In genomic region chr14:24092960-24093900, GRCh38 we compare ENCODE assay signal across 8 cellular contexts. TPM values are rescaled to one million over a fixed set of nuclear protein-coding genes. Genes with fewer than 3 reads are reported as not detected.
DNase-seq lines count a peak whose midpoint lies in the region; ATAC-seq and TF ChIP-seq lines count a peak whose summit lies in the region.

No MANE protein-coding gene starts in this region.

- intact Hi-C loops in heart left ventricle (cut with DNase I) (loop anchor here in 8 of 10 donors (5.0 to 10.0 kb wide), 5 partner anchors 36 to 116 kb away; partner anchors contain the start of gene DHRS4L2 (in 2 of the 8)), cardiac septum (cut with DNase I) (loop anchor here (5.0 to 10.0 kb wide), 2 partner anchors 81 to 108 kb away; partner anchors contain the start of gene DHRS4L2), MCF 10A (cut with micrococcal nuclease) (loop anchor here (5.0 kb wide), 2 partner anchors 69 to 526 kb away; partner anchors contain the start of genes AP1G2 and IRF9)

- TF ChIP-seq CTCF in heart left ventricle (IDR thresholded peaks at IDR 0.05) (no peak), MCF 10A (IDR thresholded peaks at IDR 0.05; ENCODE audit: unreplicated experiment) (no peak), mesothelial cell of epicardium (IDR thresholded peaks at IDR 0.05; ENCODE audit: unreplicated experiment) (no peak), upper lobe of left lung (IDR thresholded peaks at IDR 0.05) (peak in 1 of 6 experiments; percentile 3)

- H3K27ac Mint-ChIP-seq in MCF 10A (ENCODE audit: low read depth, unreplicated experiment) (peak overlapping the region; percentile 59), mesothelial cell of epicardium (peak overlapping the region; percentile 11)

- peak in 1 of 5 donors; percentile 8 for DNase-seq in heart left ventricle
- DNase-seq in cardiac septum (ENCODE audit: low spot score), result no peak
- DNase-seq in MCF 10A (ENCODE audit: unreplicated experiment), result no peak
- DNase-seq in mesothelial cell of epicardium (ENCODE audit: low spot score in 2 of 2, unreplicated experiment in 2 of 2), result no peak
- DNase-seq in upper lobe of left lung, result no peak
- DNase-seq in SHP77 (lab: John Stamatoyannopoulos, UW), result no peak
- DNase-seq in NCI-H1092 treated with DMSO at 0.1 percent for 48 hours (lab: John Stamatoyannopoulos, UW), result no peak
- DNase-seq in NCI-H2107 treated with DMSO at 0.1 percent for 48 hours (lab: John Stamatoyannopoulos, UW; ENCODE audit: unreplicated experiment), result no peak

- H3K4me3 Mint-ChIP-seq in MCF 10A (ENCODE audit: unreplicated experiment) (peak overlapping the region; percentile 97), mesothelial cell of epicardium (peak overlapping the region; percentile 81)

- H3K36me3 ChIP-seq in heart left ventricle, result peaks cover 0 to 6% (median 0%) of the 10 kb centered on the region in 9 donors
- peaks cover 0 to 6% (median 3%) of the 10 kb centered on the region in 4 donors for H3K36me3 ChIP-seq in upper lobe of left lung

- TF ChIP-seq POLR2A in heart left ventricle (IDR thresholded peaks at IDR 0.05), result no peak
- no peak for TF ChIP-seq POLR2A in upper lobe of left lung (IDR thresholded peaks at IDR 0.05)

- H3K27me3 Mint-ChIP-seq in MCF 10A (ENCODE audit: insufficient read depth, unreplicated experiment), result no peaks in the 10 kb centered on the region
- H3K27me3 Mint-ChIP-seq in mesothelial cell of epicardium (ENCODE audit: low read depth), result no peaks in the 10 kb centered on the region

- H3K4me3 ChIP-seq in heart left ventricle (peak overlapping the region in 11 of 12 donors; percentile 73 to 94 (median 81)), upper lobe of left lung (peak overlapping the region in 3 of 4 donors; percentile 75 to 88 (median 84))

- WGBS in heart left ventricle, 4 donors, result 84 to 86% (median 85%) methylated on average over 20 of the region's 20 CpGs
- WGBS in upper lobe of left lung, 2 donors, result 78 to 83% methylated on average over 20 of the region's 20 CpGs

- no peaks in the 10 kb centered on the region for H3K9me3 Mint-ChIP-seq in MCF 10A (ENCODE audit: unreplicated experiment)
- no peaks in the 10 kb centered on the region for H3K9me3 Mint-ChIP-seq in mesothelial cell of epicardium

- H3K4me1 ChIP-seq in heart left ventricle, result peaks cover 0 to 26% (median 14%) of the 10 kb centered on the region in 12 donors
- H3K4me1 ChIP-seq in upper lobe of left lung, result peaks cover 8 to 40% (median 27%) of the 10 kb centered on the region in 4 donors

- H3K27ac ChIP-seq in heart left ventricle (peak overlapping the region; percentile 59 to 96 (median 92)), upper lobe of left lung (peak overlapping the region; percentile 95 to 98 (median 98))

- peaks cover 10% of the 10 kb centered on the region for H3K36me3 Mint-ChIP-seq in MCF 10A (ENCODE audit: insufficient read depth, unreplicated experiment)
- no peaks in the 10 kb centered on the region for H3K36me3 Mint-ChIP-seq in mesothelial cell of epicardium

- peaks cover 19% of the 10 kb centered on the region for H3K4me1 Mint-ChIP-seq in MCF 10A (ENCODE audit: insufficient read depth, unreplicated experiment)
- H3K4me1 Mint-ChIP-seq in mesothelial cell of epicardium, result peaks cover 22% of the 10 kb centered on the region

- H3K9me3 ChIP-seq in heart left ventricle (no peaks in the 10 kb centered on the region), upper lobe of left lung (no peaks in the 10 kb centered on the region)

- no peak for TF ChIP-seq EP300 in upper lobe of left lung (IDR thresholded peaks at IDR 0.05)

- no peak for ATAC-seq in heart left ventricle
- no peak for ATAC-seq in upper lobe of left lung (ENCODE audit: low FRiP score in 2 of 2)

- H3K27me3 ChIP-seq in heart left ventricle, result no peaks in the 10 kb centered on the region
- H3K27me3 ChIP-seq in upper lobe of left lung, result no peaks in the 10 kb centered on the region

- CTCF ChIA-PET in MCF 10A (lab: Yijun Ruan, JAX), result interaction anchor here (0.6 to 11.2 kb wide), 23 partner anchors 9 to 953 kb away, joined by 3 to 272 read pairs (median 4); partner anchors contain the start of genes DCAF11, DHRS4 and EMC9

- POLR2A ChIA-PET in MCF 10A (lab: Yijun Ruan, JAX), result interaction anchor here (0.6 to 6.4 kb wide), 13 partner anchors 9 to 592 kb away, joined by 3 to 90 read pairs (median 4); partner anchors contain the start of genes DCAF11, DHRS4L2, EMC9 and NRL

- TSS peak; percentile 86 for BruUV-seq in MCF 10A (replicated peaks; lab: Mats Ljungman, UMichigan)

RNA-seq across cellular contexts. Expression of gene PCK2, which starts 0.9 kb away (rescaled TPM):
- 10 to 100 TPM in 2 of 9 donors, 1 to 10 TPM in 7; 2.1 to 14.6 (median 3.9) TPM for total RNA-seq in heart left ventricle
- polyA plus RNA-seq in heart left ventricle, result 1 to 10 TPM; 1.5 to 5.4 TPM
- total RNA-seq in cardiac septum, result 2.2 TPM
- 64.7 and 112 TPM in 2 replicates for total RNA-seq in MCF 10A (2022)
- total RNA-seq in mesothelial cell of epicardium, result 18.9 to 22.2 TPM (median 20.6 TPM) in 3 replicates
- 10 to 100 TPM; 27.2 to 70.3 (median 34.9) TPM for total RNA-seq in upper lobe of left lung

RNA-seq across cellular contexts. Expression of gene DCAF11, which starts 21.3 kb away (rescaled TPM):
- total RNA-seq in heart left ventricle, result 100 to 1,000 TPM in 2 of 9 donors, 10 to 100 TPM in 7; 55.1 to 117 (median 75.0) TPM
- 100 to 1,000 TPM in 1 of 2 donors, 10 to 100 TPM in 1; 25.3 to 111 TPM for polyA plus RNA-seq in heart left ventricle
- 54.1 TPM for total RNA-seq in cardiac septum
- total RNA-seq in MCF 10A (2022), result 38.6 and 48.8 TPM in 2 replicates
- total RNA-seq in mesothelial cell of epicardium, result 62.3 to 71.1 TPM (median 63.7 TPM) in 3 replicates
- 100 to 1,000 TPM in 2 of 6 donors, 10 to 100 TPM in 4; 68.4 to 138 (median 95.0) TPM for total RNA-seq in upper lobe of left lung

RNA-seq across cellular contexts. Expression of gene NRL, which starts 21.5 kb away (rescaled TPM):
- 1 to 10 TPM; 1.3 to 2.9 (median 2.1) TPM for total RNA-seq in heart left ventricle
- 1 to 10 TPM; 2.1 to 3.0 TPM for polyA plus RNA-seq in heart left ventricle
- 2.4 TPM for total RNA-seq in cardiac septum
- 1.3 and 2.1 TPM in 2 replicates for total RNA-seq in MCF 10A (2022)
- 1.5 to 2.0 TPM (median 1.8 TPM) in 3 replicates for total RNA-seq in mesothelial cell of epicardium
- total RNA-seq in upper lobe of left lung, result 1 to 10 TPM; 2.6 to 9.8 (median 4.4) TPM

RNA-seq across cellular contexts. Expression of gene CPNE6, which starts 21.9 kb away (rescaled TPM):
- total RNA-seq in heart left ventricle, result under 1 TPM in 3 of 9 donors, not detected in 6; 0.23 to 0.52 (median 0.25) TPM
- not detected for polyA plus RNA-seq in heart left ventricle
- total RNA-seq in cardiac septum, result 1.4 TPM
- not detected in 2 replicates for total RNA-seq in MCF 10A (2022)
- not detected in 3 replicates for total RNA-seq in mesothelial cell of epicardium
- total RNA-seq in upper lobe of left lung, result not detected

RNA-seq across cellular contexts. Expression of gene FITM1, which starts 37.2 kb away (rescaled TPM):
- total RNA-seq in heart left ventricle (100 to 1,000 TPM in 5 of 9 donors, 10 to 100 TPM in 4; 58.5 to 247 (median 107) TPM), cardiac septum (112 TPM), MCF 10A (2022) (0.47 TPM in 1 of 2 replicates, not detected in the other), mesothelial cell of epicardium (0.75 to 1.5 TPM (median 1.0 TPM) in 3 replicates), upper lobe of left lung (under 1 TPM in 4 of 6 donors, not detected in 2; 0.63 to 0.89 (median 0.82) TPM)
- 100 to 1,000 TPM in 1 of 2 donors, 10 to 100 TPM in 1; 43.3 to 276 TPM for polyA plus RNA-seq in heart left ventricle
